In genomic region chr5:144798595-144798994, GRCh38 we compare ENCODE assay signal across 31 cellular contexts.
"Had no signal": no experiment of that assay in that cellular context is flagged by ENCODE, and none has a peak within 500 bp of the region (broad histone marks: within the 10 kb centered on the region; RNA-seq: fewer than 3 reads in every experiment).

No MANE protein-coding gene starts in this region.

- ATAC-seq: activated CD8-positive, alpha-beta T cell treated with anti-CD3 and anti-CD28 coated beads for 36 hours; activated naive CD4-positive, alpha-beta T cell treated with anti-CD3 and anti-CD28 coated beads, Interleukin-2, amount 50 U/mL, for 72 hours; activated T-cell treated with anti-CD3 and anti-CD28 coated beads, Interleukin-2, amount 50 U/mL, for 4 hours; activated T-cell treated with anti-CD3 and anti-CD28 coated beads, Interleukin-2, amount 50 U/mL, for 72 hours; activated T-helper 17 cell treated with anti-CD3 and anti-CD28 coated beads, Interleukin-2, amount 50 U/mL, for 72 hours had no signal

- H3K4me1 ChIP-seq: ascending aorta had no signal

- H3K36me3 ChIP-seq: ascending aorta, cardiac muscle cell had no signal

- H3K9me3 ChIP-seq: ascending aorta had no signal

- DNase-seq: activated B cell treated with CpG ODN at 0.5 μM for 24 hours; activated CD4-positive, alpha-beta memory T cell treated with anti-CD3 and anti-CD28 coated beads for 36 hours; activated CD4-positive, alpha-beta T cell treated with anti-CD3 and anti-CD28 coated beads for 4 hours; activated CD4-positive, alpha-beta T cell treated with anti-CD3 and anti-CD28 coated beads, Interleukin-2, amount 10 ng/mL, durations not matched to agents 24 days and 14 days; activated CD4-positive, alpha-beta T cell treated with anti-CD3 and anti-CD28 coated beads, Interleukin-2, amount 50 U/mL, for 1 hour; activated CD4-positive, alpha-beta T cell treated with anti-CD3 and anti-CD28 coated beads, Interleukin-2, amount 50 U/mL, for 4 hours; activated CD4-positive, CD25-positive, alpha-beta regulatory T cell treated with anti-CD3 and anti-CD28 coated beads, Interleukin-2, amount 50 U/mL, for 72 hours; activated CD8-positive, alpha-beta memory T cell treated with anti-CD3 and anti-CD28 coated beads, Interleukin-2, amount 50 U/mL, for 4 hours; activated CD8-positive, alpha-beta T cell treated with anti-CD3 and anti-CD28 coated beads for 36 hours; activated effector memory CD4-positive, alpha-beta T cell treated with anti-CD3 and anti-CD28 coated beads, Interleukin-2, amount 50 U/mL, for 16 hours; activated gamma-delta T cell treated with Interleukin-2 at 50 U/mL for 16 hours; activated naive CD4-positive, alpha-beta T cell; activated naive CD4-positive, alpha-beta T cell treated with anti-CD3 and anti-CD28 coated beads for 36 hours; activated naive CD4-positive, alpha-beta T cell treated with anti-CD3 and anti-CD28 coated beads, Interleukin-2, amount 50 U/mL, for 16 hours; activated naive CD8-positive, alpha-beta T cell treated with anti-CD3 and anti-CD28 coated beads for 36 hours; activated T-cell treated with anti-CD3 and anti-CD28 coated beads for 4 hours; activated T-cell treated with anti-CD3 and anti-CD28 coated beads, Interleukin-2, amount 50 U/mL, for 1 hour; activated T-cell treated with anti-CD3 and anti-CD28 coated beads, Interleukin-2, amount 50 U/mL, for 4 hours; activated T-cell treated with anti-CD3 and anti-CD28 coated beads, Interleukin-2, amount 50 U/mL, for 72 hours; amygdala; anterior cingulate cortex; caudate nucleus; cerebellar nuclear complex; T-helper 1 cell; T-helper 2 cell; T-helper 9 cell had no signal

- H3K4me3 ChIP-seq: ascending aorta, cardiac muscle cell had no signal

- H3K27me3 ChIP-seq: ascending aorta, cardiac muscle cell had no signal

- H3K27ac ChIP-seq: ascending aorta, cardiac muscle cell, VCaP had no signal
